In the genomic region with DNA sequence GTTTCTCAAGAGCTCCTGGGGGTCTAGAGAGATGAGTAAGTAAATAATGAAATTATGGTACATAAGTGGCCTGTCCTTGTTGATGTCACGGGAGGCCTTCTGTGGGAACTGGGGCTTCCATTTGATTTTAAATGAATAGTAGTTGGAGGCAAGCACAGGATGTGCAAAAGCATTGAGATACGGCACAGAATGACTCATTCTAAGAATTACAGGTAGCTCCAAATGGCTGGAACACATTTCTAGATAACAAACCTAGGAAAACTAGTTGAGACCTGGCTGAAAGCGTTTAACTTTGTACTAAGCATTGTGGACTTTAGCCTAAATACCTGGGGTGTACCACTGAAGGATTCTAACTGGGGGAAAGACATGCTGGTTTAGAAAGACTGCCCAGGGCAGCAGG, we compare ENCODE assay signal across 21 cellular contexts.
"Had no signal": no experiment of that assay in that cellular context is flagged by ENCODE, and none has a peak within 500 bp of the region (broad histone marks: within the 10 kb centered on the region; RNA-seq: fewer than 3 reads in every experiment).

No MANE protein-coding gene starts in this region.

- H3K9me3 Mint-ChIP-seq: activated CD4-positive, alpha-beta memory T cell treated with anti-CD3 and anti-CD28 coated beads, Interleukin-2, amount 10 ng/mL, durations not matched to agents 7 days and 5 days; immature natural killer cell; natural killer cell had no signal

- DNase-seq: activated CD4-positive, alpha-beta memory T cell treated with anti-CD3 and anti-CD28 coated beads, Interleukin-2, amount 10 ng/mL, durations not matched to agents 7 days and 5 days; activated CD4-positive, alpha-beta T cell treated with anti-CD3 and anti-CD28 coated beads for 1 hour; activated CD8-positive, alpha-beta memory T cell treated with anti-CD3 and anti-CD28 coated beads, Interleukin-2, amount 10 ng/mL, durations not matched to agents 7 days and 5 days; activated naive CD4-positive, alpha-beta T cell treated with anti-CD3 and anti-CD28 coated beads, Interleukin-2, amount 50 U/mL, for 16 hours; aorta; heart right ventricle; immature natural killer cell; natural killer cell; spleen; stimulated activated CD4-positive, alpha-beta T cell treated with anti-CD3 and anti-CD28 coated beads, Interleukin-4, amount 100 ng/mL, for 4 hours; stimulated activated naive CD4-positive, alpha-beta T cell treated with Interleukin-2 at 50 U/mL for 16 hours; substantia nigra; SW 1271; tibial artery; WERI-Rb-1 had no signal

- ATAC-seq: activated CD8-positive, alpha-beta memory T cell treated with anti-CD3 and anti-CD28 coated beads, Interleukin-2, amount 10 ng/mL, durations not matched to agents 7 days and 5 days; gastroesophageal sphincter; heart right ventricle; natural killer cell; sciatic nerve had no signal

- H3K27ac ChIP-seq: coronary artery, gastroesophageal sphincter, heart right ventricle, neutrophil, parathyroid adenoma, spleen, tibial artery, vagina, WERI-Rb-1 had no signal

- H3K9ac ChIP-seq: parathyroid adenoma had no signal

- H3K4me3 ChIP-seq: coronary artery, gastroesophageal sphincter, heart right ventricle, spleen, tibial artery, vagina had no signal

- H3K27ac Mint-ChIP-seq: activated CD4-positive, alpha-beta memory T cell treated with anti-CD3 and anti-CD28 coated beads, Interleukin-2, amount 10 ng/mL, durations not matched to agents 7 days and 5 days; activated CD8-positive, alpha-beta memory T cell treated with anti-CD3 and anti-CD28 coated beads, Interleukin-2, amount 10 ng/mL, durations not matched to agents 7 days and 5 days; immature natural killer cell had no signal

- H3K4me1 ChIP-seq: parathyroid adenoma had no signal

- H3K27me3 ChIP-seq: gastroesophageal sphincter, heart right ventricle, neutrophil, spleen, tibial artery, vagina had no signal

- H3K27me3 Mint-ChIP-seq: activated CD4-positive, alpha-beta memory T cell treated with anti-CD3 and anti-CD28 coated beads, Interleukin-2, amount 10 ng/mL, durations not matched to agents 7 days and 5 days; activated CD8-positive, alpha-beta memory T cell treated with anti-CD3 and anti-CD28 coated beads, Interleukin-2, amount 10 ng/mL, durations not matched to agents 7 days and 5 days had no signal

- H3K9me3 ChIP-seq: gastroesophageal sphincter, heart right ventricle, neutrophil, spleen, tibial artery, vagina had no signal

- H2AFZ ChIP-seq: parathyroid adenoma had no signal

- H3K4me3 Mint-ChIP-seq: activated CD4-positive, alpha-beta memory T cell treated with anti-CD3 and anti-CD28 coated beads, Interleukin-2, amount 10 ng/mL, durations not matched to agents 7 days and 5 days; activated CD8-positive, alpha-beta memory T cell treated with anti-CD3 and anti-CD28 coated beads, Interleukin-2, amount 10 ng/mL, durations not matched to agents 7 days and 5 days; immature natural killer cell; natural killer cell had no signal
